Comparison of ENCODE assay signal across 10 cellular contexts in the genomic region with DNA sequence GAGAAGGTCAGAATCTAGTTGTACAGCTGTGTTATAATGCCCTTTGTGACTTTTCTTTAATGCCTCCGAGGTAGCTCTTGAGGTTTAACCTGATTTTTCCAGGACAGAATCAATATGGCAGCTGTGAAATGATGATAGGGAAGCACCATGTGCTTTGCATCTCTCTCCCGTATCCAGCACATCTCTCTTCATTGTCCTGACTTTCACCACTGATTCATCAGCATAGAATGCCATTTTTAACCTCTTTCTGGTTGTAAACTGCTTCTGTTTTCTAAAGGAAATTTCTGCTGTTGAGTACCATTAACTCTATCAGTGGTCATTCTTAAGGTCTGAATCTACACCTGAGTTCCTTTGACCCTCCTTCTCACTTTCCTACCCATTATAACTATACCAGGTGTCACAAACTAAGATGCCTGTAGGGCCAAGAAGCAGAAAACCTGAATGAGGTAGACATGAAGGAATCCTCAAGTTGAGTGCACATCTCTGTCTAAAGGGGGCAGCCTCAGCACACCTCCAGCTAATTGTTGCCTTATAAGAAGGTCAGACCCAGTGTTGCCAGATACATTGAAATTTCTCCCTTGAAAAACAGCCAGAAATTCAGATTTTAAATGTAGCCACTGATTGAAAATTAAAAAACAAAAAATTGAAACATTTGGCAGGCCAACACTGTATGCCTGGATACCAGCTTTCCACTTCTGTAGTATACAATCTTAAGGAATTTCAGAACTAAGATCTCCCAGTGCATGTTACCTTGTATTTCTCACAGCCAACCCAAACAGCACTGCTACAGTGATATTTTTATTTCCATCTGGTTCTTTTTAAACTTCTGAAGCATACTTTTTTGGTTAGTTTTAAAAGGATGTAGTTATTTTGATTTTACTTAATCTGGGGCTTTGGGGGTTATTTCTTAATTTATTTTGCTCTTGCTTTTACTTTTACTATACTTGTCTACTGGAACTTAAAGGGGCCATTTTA. TPM values are rescaled to one million over a fixed set of nuclear protein-coding genes. Genes with fewer than 3 reads are reported as not detected.
DNase-seq lines count a peak whose midpoint lies in the region; ATAC-seq and TF ChIP-seq lines count a peak whose summit lies in the region.
"Had no signal": no experiment of that assay in that cellular context is flagged by ENCODE, and none has a peak within 500 bp of the region (broad histone marks: within the 10 kb centered on the region; RNA-seq: fewer than 3 reads in every experiment).

No MANE protein-coding gene starts in this region.

- DNase-seq in DMS53 (lab: John Stamatoyannopoulos, UW): peak; percentile 55
- DNase-seq in GM23338 (ENCODE audit: low spot score): peak; percentile 82
- no peak for DNase-seq in RWPE2 (ENCODE audit: low spot score)
- DNase-seq in hepatocyte (ENCODE audit: low spot score): peak; percentile 23
- DNase-seq in stimulated activated CD8-positive, alpha-beta memory T cell treated with anti-CD3 and anti-CD28 coated beads, Interleukin-4, amount 100 ng/mL, for 48 hours: no peak
- DNase-seq in NCI-H2107 (lab: John Stamatoyannopoulos, UW): no peak
- DNase-seq in GF-D8 (lab: John Stamatoyannopoulos, UW): no peak

- H3F3A ChIP-seq in GM23338 (replicated peaks; ENCODE audit: low read depth): no peaks in the 10 kb centered on the region

- peak; percentile 75 to 92 for TF ChIP-seq CTCF in GM23338 (conservative IDR thresholded peaks at IDR 0.05; ENCODE audit: low read depth in 2 of 2)
- TF ChIP-seq CTCF in RWPE2 (IDR thresholded peaks at IDR 0.05; ENCODE audit: poor library complexity, severe bottlenecking): peak; percentile 42
- peak; percentile 33 for TF ChIP-seq CTCF in hepatocyte (IDR thresholded peaks at IDR 0.05; ENCODE audit: poor library complexity)

- H4K20me1 ChIP-seq in GM23338 (replicated peaks; ENCODE audit: insufficient read depth) (no peaks in the 10 kb centered on the region), hepatocyte (ENCODE audit: insufficient read depth, poor library complexity, severe bottlenecking) (no peaks in the 10 kb centered on the region)

- no peak overlapping the region for H3K4me3 ChIP-seq in GM23338
- no peak overlapping the region for H3K4me3 ChIP-seq in RWPE2 (ENCODE audit: severe bottlenecking)
- no peak overlapping the region for H3K4me3 ChIP-seq in hepatocyte
- H3K4me3 ChIP-seq: HAP-1, lung had no signal

- peak; percentile 98 for ATAC-seq in GM23338
- peak; percentile 59 for ATAC-seq in RWPE2 (ENCODE audit: low read depth)
- no peak for ATAC-seq in activated T-helper 17 cell treated with anti-CD3 and anti-CD28 coated beads, Interleukin-2, amount 50 U/mL, for 72 hours (replicated peaks)

- H3K4me3 Mint-ChIP-seq in GM23338: no peak overlapping the region
- H3K4me3 Mint-ChIP-seq in activated T-helper 17 cell treated with anti-CD3 and anti-CD28 coated beads, Interleukin-2, amount 50 U/mL, for 72 hours: no peak overlapping the region

- H3K4me2 ChIP-seq in GM23338: no peak overlapping the region
- H3K4me2 ChIP-seq in hepatocyte: no peak overlapping the region

- H3K27ac ChIP-seq in GM23338 (ENCODE audit: low read depth): no peak overlapping the region
- H3K27ac ChIP-seq in RWPE2 (ENCODE audit: poor library complexity, severe bottlenecking): no peak overlapping the region
- H3K27ac ChIP-seq in hepatocyte: no peak overlapping the region

- peaks cover 4% of the 10 kb centered on the region; the same call in 1 of the 3 replicates for H3K36me3 Mint-ChIP-seq in GM23338 (ENCODE audit: low read depth)
- no peaks in the 10 kb centered on the region for H3K36me3 Mint-ChIP-seq in activated T-helper 17 cell treated with anti-CD3 and anti-CD28 coated beads, Interleukin-2, amount 50 U/mL, for 72 hours (ENCODE audit: low read depth)

- H3K9me2 ChIP-seq in GM23338 (ENCODE audit: insufficient read depth): peaks cover 5% of the 10 kb centered on the region; the same call in 1 of the 2 replicates
- no peaks in the 10 kb centered on the region for H3K9me2 ChIP-seq in hepatocyte (replicated peaks; ENCODE audit: insufficient read depth)

- H3K4me1 ChIP-seq in GM23338 (ENCODE audit: insufficient read depth) (peaks cover 11% of the 10 kb centered on the region), RWPE2 (ENCODE audit: insufficient read depth, poor library complexity, severe bottlenecking) (peaks cover 24% of the 10 kb centered on the region), hepatocyte (ENCODE audit: insufficient read depth) (no peaks in the 10 kb centered on the region)
- H3K4me1 ChIP-seq: HAP-1 had no signal

- H3K9me3 Mint-ChIP-seq in GM23338: no peaks in the 10 kb centered on the region
- H3K9me3 Mint-ChIP-seq in activated T-helper 17 cell treated with anti-CD3 and anti-CD28 coated beads, Interleukin-2, amount 50 U/mL, for 72 hours: peaks cover 3% of the 10 kb centered on the region

- H3K36me3 ChIP-seq in GM23338 (ENCODE audit: insufficient read depth): no peaks in the 10 kb centered on the region
- no peaks in the 10 kb centered on the region for H3K36me3 ChIP-seq in RWPE2 (ENCODE audit: low read depth)
- H3K36me3 ChIP-seq in hepatocyte (replicated peaks; ENCODE audit: insufficient read depth, low read depth): no peaks in the 10 kb centered on the region
- H3K36me3 ChIP-seq: HAP-1 had no signal

- peaks cover 6% of the 10 kb centered on the region; the same call in 2 of the 3 replicates for H3K4me1 Mint-ChIP-seq in GM23338
- no peaks in the 10 kb centered on the region for H3K4me1 Mint-ChIP-seq in activated T-helper 17 cell treated with anti-CD3 and anti-CD28 coated beads, Interleukin-2, amount 50 U/mL, for 72 hours

- H3K27ac Mint-ChIP-seq in GM23338: no peak overlapping the region
- no peak overlapping the region for H3K27ac Mint-ChIP-seq in activated T-helper 17 cell treated with anti-CD3 and anti-CD28 coated beads, Interleukin-2, amount 50 U/mL, for 72 hours

- H3K27me3 ChIP-seq in GM23338 (ENCODE audit: insufficient read depth) (no peaks in the 10 kb centered on the region), RWPE2 (ENCODE audit: insufficient read depth, poor library complexity, severe bottlenecking) (no peaks in the 10 kb centered on the region), hepatocyte (no peaks in the 10 kb centered on the region)

- H3K79me2 ChIP-seq in GM23338 (replicated peaks; ENCODE audit: insufficient read depth): no peaks in the 10 kb centered on the region
- no peaks in the 10 kb centered on the region for H3K79me2 ChIP-seq in hepatocyte

- WGBS in hepatocyte (ENCODE audit: low lambda C conversion rate, missing lambda C conversion rate): 86% methylated on average over 2 of the region's 2 CpGs

- H3K9me3 ChIP-seq in RWPE2 (ENCODE audit: severe bottlenecking): no peaks in the 10 kb centered on the region
- no peaks in the 10 kb centered on the region for H3K9me3 ChIP-seq in hepatocyte (ENCODE audit: low read depth)
- H3K9me3 ChIP-seq: HAP-1 had no signal

- no peaks in the 10 kb centered on the region for H3K27me3 Mint-ChIP-seq in GM23338 (ENCODE audit: insufficient read depth, low read depth, poor library complexity)
- H3K27me3 Mint-ChIP-seq in activated T-helper 17 cell treated with anti-CD3 and anti-CD28 coated beads, Interleukin-2, amount 50 U/mL, for 72 hours: peaks cover 9% of the 10 kb centered on the region

- H2AFZ ChIP-seq in GM23338: no peak overlapping the region
- H2AFZ ChIP-seq in hepatocyte: no peak overlapping the region

RNA-seq across cellular contexts. Expression of gene TLX3, which starts 35.8 kb away (rescaled TPM):
- total RNA-seq in GM23338 (2014; rRNA removed; shearing (Covaris generic)): 0.83 TPM in 1 of 2 replicates, not detected in the other
- polyA plus RNA-seq in GM23338 (2016; fragmentation: Nextera tagmentation; extraction: Ambion mirVana) (not detected in 2 replicates), hepatocyte (0.22 TPM in 1 of 2 replicates, not detected in the other)
- total RNA-seq in hepatocyte: not detected in 2 replicates
- total RNA-seq in activated T-helper 17 cell treated with anti-CD3 and anti-CD28 coated beads, Interleukin-2, amount 50 U/mL, for 72 hours: not detected
- total RNA-seq: lung had no signal
- polyA plus RNA-seq: lung had no signal

Comparison
In these comparisons a context has a peak if more than half of its experiments do, and no peak if none do; other contexts are left out.
1. DNase-seq: peak in DMS53 (single experiment), GM23338 (single experiment) and hepatocyte (single experiment); none in RWPE2 (single experiment), stimulated activated CD8-positive, alpha-beta memory T cell treated with anti-CD3 and anti-CD28 coated beads, Interleukin-4, amount 100 ng/mL, for 48 hours (single experiment), NCI-H2107 (single experiment) and GF-D8 (single experiment).
2. CTCF ChIP-seq: peak in every context shown above with its lines; median percentile 84 in GM23338; 42 in RWPE2; 33 in hepatocyte.